Comparison of ENCODE assay signal across 21 cellular contexts in genomic region chr14:78674820-78675219, GRCh38.
"Had no signal": no experiment of that assay in that cellular context is flagged by ENCODE, and none has a peak within 500 bp of the region (broad histone marks: within the 10 kb centered on the region; RNA-seq: fewer than 3 reads in every experiment).

No MANE protein-coding gene starts in this region.

- DNase-seq: colonic mucosa; dermis blood vessel endothelial cell; effector memory CD8-positive, alpha-beta T cell; kidney; left cardiac atrium; left lung; mammary epithelial cell; mesendoderm; midbrain; naive thymus-derived CD4-positive, alpha-beta T cell; right cardiac atrium; sigmoid colon; spleen; stimulated activated CD4-positive, alpha-beta T cell treated with anti-CD3 and anti-CD28 coated beads, Interleukin-4, amount 100 ng/mL, for 4 hours; stimulated activated naive B cell treated with anti-CD40 and anti-IgM and Interleukin-4, amounts not matched to agents 10 μg/mL and 1 μg/mL and 100 μg/mL, for 72 hours; transverse colon; upper lobe of right lung; uterus had no signal

- H3K27ac ChIP-seq: colonic mucosa, left lung, prostate gland, sigmoid colon, skin epidermis, spleen, suprapubic skin, transverse colon, upper lobe of right lung, uterus had no signal

- H3K9me3 ChIP-seq: colonic mucosa, prostate gland, sigmoid colon, suprapubic skin, transverse colon, upper lobe of right lung, uterus had no signal

- H3K27me3 ChIP-seq: colonic mucosa, left lung, sigmoid colon, spleen, suprapubic skin, transverse colon, upper lobe of right lung, uterus had no signal

- H3K36me3 ChIP-seq: colonic mucosa, left lung, prostate gland, sigmoid colon, spleen, suprapubic skin, transverse colon, upper lobe of right lung, uterus had no signal

- H3K4me3 ChIP-seq: colonic mucosa, left lung, prostate gland, sigmoid colon, skin epidermis, spleen, suprapubic skin, transverse colon, upper lobe of right lung, uterus had no signal
